Comparison of ENCODE assay signal across 12 cellular contexts in genomic region chr6:62367601-62368000, GRCh38.
DNase-seq lines count a peak whose midpoint lies in the region; ATAC-seq and TF ChIP-seq lines count a peak whose summit lies in the region.
"Had no signal": no experiment of that assay in that cellular context is flagged by ENCODE, and none has a peak within 500 bp of the region (broad histone marks: within the 10 kb centered on the region; RNA-seq: fewer than 3 reads in every experiment).

No MANE protein-coding gene starts in this region.

- ATAC-seq in GM19397 (IDR thresholded peaks at IDR 0.05; ENCODE audit: unreplicated experiment) (peak; percentile 91), HG02973 (IDR thresholded peaks at IDR 0.05; ENCODE audit: unreplicated experiment) (peak; percentile 100)

- POLR2A ChIA-PET in activated CD4-positive, alpha-beta memory T cell treated with anti-CD3 and anti-CD28 coated beads, Interleukin-2, amount 10 ng/mL, durations not matched to agents 7 days and 5 days (lab: Charles Lee), result no interaction called here
- POLR2A ChIA-PET in A673 (lab: Charles Lee; ENCODE audit: low non-redundant PET), result no interaction called here

- H3K36me3 Mint-ChIP-seq in activated CD4-positive, alpha-beta memory T cell treated with anti-CD3 and anti-CD28 coated beads, Interleukin-2, amount 10 ng/mL, durations not matched to agents 7 days and 5 days (ENCODE audit: low read depth), result no peaks in the 10 kb centered on the region

- H3K4me1 Mint-ChIP-seq in activated CD4-positive, alpha-beta memory T cell treated with anti-CD3 and anti-CD28 coated beads, Interleukin-2, amount 10 ng/mL, durations not matched to agents 7 days and 5 days, result no peaks in the 10 kb centered on the region

- TF ChIP-seq CTCF in A673 (conservative IDR thresholded peaks at IDR 0.05; ENCODE audit: low read depth, low read length), result no peak

- H3K27ac Mint-ChIP-seq in activated CD4-positive, alpha-beta memory T cell treated with anti-CD3 and anti-CD28 coated beads, Interleukin-2, amount 10 ng/mL, durations not matched to agents 7 days and 5 days, result no peak overlapping the region
- H3K27ac Mint-ChIP-seq: activated T-helper 2 cell treated with anti-CD3 and anti-CD28 coated beads, Interferon-gamma antibody, Interleukin-2, Interleukin-4, amounts not matched to agents 10 μg/mL and 5 μg/mL and 100 μg/mL, durations not matched to agents 14 hours and 24 hours and 36 hours; nephron progenitor cell had no signal

- no peaks in the 10 kb centered on the region for H3K27me3 ChIP-seq in A673 (replicated peaks; ENCODE audit: insufficient read depth, low read depth, low read length, poor library complexity)

- intact Hi-C loops in A673 (cut with micrococcal nuclease; ENCODE audit: unreplicated experiment), result no loop called here

- H3K4me1 ChIP-seq in A673 (ENCODE audit: insufficient read depth, low read length, poor library complexity, severe bottlenecking), result no peaks in the 10 kb centered on the region

- CTCF ChIA-PET in activated CD4-positive, alpha-beta memory T cell treated with anti-CD3 and anti-CD28 coated beads, Interleukin-2, amount 10 ng/mL, durations not matched to agents 7 days and 5 days (lab: Charles Lee), result no interaction called here
- CTCF ChIA-PET in A673 (lab: Charles Lee), result no interaction called here

- H3K4me3 ChIP-seq in A673 (ENCODE audit: low read depth, low read length, poor library complexity, severe bottlenecking), result no peak overlapping the region

- no peak overlapping the region for H3K4me3 Mint-ChIP-seq in activated CD4-positive, alpha-beta memory T cell treated with anti-CD3 and anti-CD28 coated beads, Interleukin-2, amount 10 ng/mL, durations not matched to agents 7 days and 5 days
- H3K4me3 Mint-ChIP-seq: nephron progenitor cell had no signal

- H3K27ac ChIP-seq in A673 (ENCODE audit: low read depth, low read length, poor library complexity, severe bottlenecking), result no peak overlapping the region

- H3K9me3 Mint-ChIP-seq in activated CD4-positive, alpha-beta memory T cell treated with anti-CD3 and anti-CD28 coated beads, Interleukin-2, amount 10 ng/mL, durations not matched to agents 7 days and 5 days, result peaks cover 6% of the 10 kb centered on the region
- H3K9me3 Mint-ChIP-seq: nephron progenitor cell had no signal

- peak; percentile 47 for DNase-seq in CD1c-positive myeloid dendritic cell (ENCODE audit: extremely low spot score)
- DNase-seq in MV-4-11 (lab: John Stamatoyannopoulos, UW), result peak; percentile 86
- no peak for DNase-seq in activated CD4-positive, alpha-beta memory T cell treated with anti-CD3 and anti-CD28 coated beads, Interleukin-2, amount 10 ng/mL, durations not matched to agents 7 days and 5 days
- no peak for DNase-seq in NCI-H1436 treated with DMSO at 0.1 percent for 48 hours (lab: John Stamatoyannopoulos, UW)
- DNase-seq in activated naive CD4-positive, alpha-beta T cell treated with anti-CD3 and anti-CD28 coated beads, Interleukin-2, amount 50 U/mL, for 16 hours, result no peak
- no peak for DNase-seq in A673 (ENCODE audit: low spot score)
- DNase-seq: dermis blood vessel endothelial cell, NCI-H1105, nephron progenitor cell had no signal

- no peaks in the 10 kb centered on the region for H3K36me3 ChIP-seq in A673 (ENCODE audit: insufficient read depth, low read length, poor library complexity, severe bottlenecking)

- H3K9me3 ChIP-seq in A673 (ENCODE audit: low read depth, low read length, poor library complexity, severe bottlenecking), result peaks cover 26% of the 10 kb centered on the region

- no TSS peak for BruUV-seq in A673 (replicated peaks; lab: Mats Ljungman, UMichigan)

- H3K27me3 Mint-ChIP-seq in activated CD4-positive, alpha-beta memory T cell treated with anti-CD3 and anti-CD28 coated beads, Interleukin-2, amount 10 ng/mL, durations not matched to agents 7 days and 5 days, result no peaks in the 10 kb centered on the region

Comparison
In these comparisons a context has a peak if more than half of its experiments do, and no peak if none do; other contexts are left out.
1. DNase-seq: peak in CD1c-positive myeloid dendritic cell (single experiment) and MV-4-11 (single experiment); none in activated CD4-positive, alpha-beta memory T cell treated with anti-CD3 and anti-CD28 coated beads, Interleukin-2, amount 10 ng/mL, durations not matched to agents 7 days and 5 days (single experiment), NCI-H1436 treated with DMSO at 0.1 percent for 48 hours (single experiment), activated naive CD4-positive, alpha-beta T cell treated with anti-CD3 and anti-CD28 coated beads, Interleukin-2, amount 50 U/mL, for 16 hours (single experiment) and A673 (single experiment).